ENCODE assay signal across 1 cellular context in the genomic region with DNA sequence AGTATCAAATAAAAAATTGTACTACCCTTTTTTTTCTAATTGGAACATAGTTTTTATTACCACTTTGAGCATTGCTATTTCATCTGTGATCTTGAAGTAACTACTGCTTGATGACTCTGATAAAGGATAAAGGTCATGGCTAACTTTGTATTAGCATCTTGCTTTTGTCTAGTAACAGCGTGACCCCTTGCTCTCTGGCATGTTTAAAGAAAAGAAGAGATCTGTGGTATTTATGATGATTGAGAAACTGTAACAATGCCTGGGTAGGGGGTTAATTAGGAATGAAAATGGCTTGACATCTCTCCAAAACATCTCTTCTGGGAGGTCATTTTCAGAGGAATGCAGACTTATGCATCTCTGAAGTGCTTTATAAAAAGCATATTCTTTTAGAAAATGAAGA.
TF ChIP-seq lines count a peak whose summit lies in the region.

No MANE protein-coding gene starts in this region.

TF ChIP-seq in H1, 55 proteins besides CTCF, POLR2A, EP300 and RAD21:
- TF ChIP-seq GABPA (IDR thresholded peaks at IDR 0.05; ENCODE audit: borderline replicate concordance, insufficient read depth, low read length): no peak
- peak; percentile 87 to 97 for TF ChIP-seq BCL11A (IDR thresholded peaks at IDR 0.05; ENCODE audit: low read depth in 2 of 2, low read length in 2 of 2)
- peak; percentile 95 for TF ChIP-seq NANOG (IDR thresholded peaks at IDR 0.05; ENCODE audit: insufficient read depth, low read depth, low read length, poor library complexity, severe bottlenecking)
- peak; percentile 65; the same call in 1 of the 2 replicates for TF ChIP-seq JUND (IDR thresholded peaks at IDR 0.05; ENCODE audit: low read length)
- TF ChIP-seq, protein P1, sequence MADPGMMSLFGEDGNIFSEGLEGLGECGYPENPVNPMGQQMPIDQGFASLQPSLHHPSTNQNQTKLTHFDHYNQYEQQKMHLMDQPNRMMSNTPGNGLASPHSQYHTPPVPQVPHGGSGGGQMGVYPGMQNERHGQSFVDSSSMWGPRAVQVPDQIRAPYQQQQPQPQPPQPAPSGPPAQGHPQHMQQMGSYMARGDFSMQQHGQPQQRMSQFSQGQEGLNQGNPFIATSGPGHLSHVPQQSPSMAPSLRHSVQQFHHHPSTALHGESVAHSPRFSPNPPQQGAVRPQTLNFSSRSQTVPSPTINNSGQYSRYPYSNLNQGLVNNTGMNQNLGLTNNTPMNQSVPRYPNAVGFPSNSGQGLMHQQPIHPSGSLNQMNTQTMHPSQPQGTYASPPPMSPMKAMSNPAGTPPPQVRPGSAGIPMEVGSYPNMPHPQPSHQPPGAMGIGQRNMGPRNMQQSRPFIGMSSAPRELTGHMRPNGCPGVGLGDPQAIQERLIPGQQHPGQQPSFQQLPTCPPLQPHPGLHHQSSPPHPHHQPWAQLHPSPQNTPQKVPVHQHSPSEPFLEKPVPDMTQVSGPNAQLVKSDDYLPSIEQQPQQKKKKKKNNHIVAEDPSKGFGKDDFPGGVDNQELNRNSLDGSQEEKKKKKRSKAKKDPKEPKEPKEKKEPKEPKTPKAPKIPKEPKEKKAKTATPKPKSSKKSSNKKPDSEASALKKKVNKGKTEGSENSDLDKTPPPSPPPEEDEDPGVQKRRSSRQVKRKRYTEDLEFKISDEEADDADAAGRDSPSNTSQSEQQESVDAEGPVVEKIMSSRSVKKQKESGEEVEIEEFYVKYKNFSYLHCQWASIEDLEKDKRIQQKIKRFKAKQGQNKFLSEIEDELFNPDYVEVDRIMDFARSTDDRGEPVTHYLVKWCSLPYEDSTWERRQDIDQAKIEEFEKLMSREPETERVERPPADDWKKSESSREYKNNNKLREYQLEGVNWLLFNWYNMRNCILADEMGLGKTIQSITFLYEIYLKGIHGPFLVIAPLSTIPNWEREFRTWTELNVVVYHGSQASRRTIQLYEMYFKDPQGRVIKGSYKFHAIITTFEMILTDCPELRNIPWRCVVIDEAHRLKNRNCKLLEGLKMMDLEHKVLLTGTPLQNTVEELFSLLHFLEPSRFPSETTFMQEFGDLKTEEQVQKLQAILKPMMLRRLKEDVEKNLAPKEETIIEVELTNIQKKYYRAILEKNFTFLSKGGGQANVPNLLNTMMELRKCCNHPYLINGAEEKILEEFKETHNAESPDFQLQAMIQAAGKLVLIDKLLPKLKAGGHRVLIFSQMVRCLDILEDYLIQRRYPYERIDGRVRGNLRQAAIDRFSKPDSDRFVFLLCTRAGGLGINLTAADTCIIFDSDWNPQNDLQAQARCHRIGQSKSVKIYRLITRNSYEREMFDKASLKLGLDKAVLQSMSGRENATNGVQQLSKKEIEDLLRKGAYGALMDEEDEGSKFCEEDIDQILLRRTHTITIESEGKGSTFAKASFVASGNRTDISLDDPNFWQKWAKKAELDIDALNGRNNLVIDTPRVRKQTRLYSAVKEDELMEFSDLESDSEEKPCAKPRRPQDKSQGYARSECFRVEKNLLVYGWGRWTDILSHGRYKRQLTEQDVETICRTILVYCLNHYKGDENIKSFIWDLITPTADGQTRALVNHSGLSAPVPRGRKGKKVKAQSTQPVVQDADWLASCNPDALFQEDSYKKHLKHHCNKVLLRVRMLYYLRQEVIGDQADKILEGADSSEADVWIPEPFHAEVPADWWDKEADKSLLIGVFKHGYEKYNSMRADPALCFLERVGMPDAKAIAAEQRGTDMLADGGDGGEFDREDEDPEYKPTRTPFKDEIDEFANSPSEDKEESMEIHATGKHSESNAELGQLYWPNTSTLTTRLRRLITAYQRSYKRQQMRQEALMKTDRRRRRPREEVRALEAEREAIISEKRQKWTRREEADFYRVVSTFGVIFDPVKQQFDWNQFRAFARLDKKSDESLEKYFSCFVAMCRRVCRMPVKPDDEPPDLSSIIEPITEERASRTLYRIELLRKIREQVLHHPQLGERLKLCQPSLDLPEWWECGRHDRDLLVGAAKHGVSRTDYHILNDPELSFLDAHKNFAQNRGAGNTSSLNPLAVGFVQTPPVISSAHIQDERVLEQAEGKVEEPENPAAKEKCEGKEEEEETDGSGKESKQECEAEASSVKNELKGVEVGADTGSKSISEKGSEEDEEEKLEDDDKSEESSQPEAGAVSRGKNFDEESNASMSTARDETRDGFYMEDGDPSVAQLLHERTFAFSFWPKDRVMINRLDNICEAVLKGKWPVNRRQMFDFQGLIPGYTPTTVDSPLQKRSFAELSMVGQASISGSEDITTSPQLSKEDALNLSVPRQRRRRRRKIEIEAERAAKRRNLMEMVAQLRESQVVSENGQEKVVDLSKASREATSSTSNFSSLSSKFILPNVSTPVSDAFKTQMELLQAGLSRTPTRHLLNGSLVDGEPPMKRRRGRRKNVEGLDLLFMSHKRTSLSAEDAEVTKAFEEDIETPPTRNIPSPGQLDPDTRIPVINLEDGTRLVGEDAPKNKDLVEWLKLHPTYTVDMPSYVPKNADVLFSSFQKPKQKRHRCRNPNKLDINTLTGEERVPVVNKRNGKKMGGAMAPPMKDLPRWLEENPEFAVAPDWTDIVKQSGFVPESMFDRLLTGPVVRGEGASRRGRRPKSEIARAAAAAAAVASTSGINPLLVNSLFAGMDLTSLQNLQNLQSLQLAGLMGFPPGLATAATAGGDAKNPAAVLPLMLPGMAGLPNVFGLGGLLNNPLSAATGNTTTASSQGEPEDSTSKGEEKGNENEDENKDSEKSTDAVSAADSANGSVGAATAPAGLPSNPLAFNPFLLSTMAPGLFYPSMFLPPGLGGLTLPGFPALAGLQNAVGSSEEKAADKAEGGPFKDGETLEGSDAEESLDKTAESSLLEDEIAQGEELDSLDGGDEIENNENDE (IDR thresholded peaks at IDR 0.05; ENCODE audit: insufficient replicate concordance, low read length): peak; percentile 96
- peak; percentile 86 for TF ChIP-seq TEAD4 (IDR thresholded peaks at IDR 0.05; ENCODE audit: low read depth, low read length)
- no peak for TF ChIP-seq SIRT6 (IDR thresholded peaks at IDR 0.05; ENCODE audit: low read length)
- TF ChIP-seq SP1 (IDR thresholded peaks at IDR 0.05; ENCODE audit: low read depth, low read length): peak; percentile 79
- no peak for TF ChIP-seq MAFK (IDR thresholded peaks at IDR 0.05; ENCODE audit: low read depth, low read length)
- TF ChIP-seq HDAC2 (IDR thresholded peaks at IDR 0.05; ENCODE audit: borderline replicate concordance in 1 of 2, low read depth in 2 of 2, low read length in 2 of 2): peak in 1 of 2 experiments; percentile 53; a peak in 1 of 4 replicates
- TF ChIP-seq CEBPB (IDR thresholded peaks at IDR 0.05; ENCODE audit: low read depth, low read length): peak; percentile 43; the same call in 1 of the 2 replicates
- peak; percentile 68; the same call in 1 of the 2 replicates for TF ChIP-seq POU5F1 (IDR thresholded peaks at IDR 0.05; ENCODE audit: low read depth, low read length)
